27 cellular contexts compared by ENCODE assay signal in the genomic region with DNA sequence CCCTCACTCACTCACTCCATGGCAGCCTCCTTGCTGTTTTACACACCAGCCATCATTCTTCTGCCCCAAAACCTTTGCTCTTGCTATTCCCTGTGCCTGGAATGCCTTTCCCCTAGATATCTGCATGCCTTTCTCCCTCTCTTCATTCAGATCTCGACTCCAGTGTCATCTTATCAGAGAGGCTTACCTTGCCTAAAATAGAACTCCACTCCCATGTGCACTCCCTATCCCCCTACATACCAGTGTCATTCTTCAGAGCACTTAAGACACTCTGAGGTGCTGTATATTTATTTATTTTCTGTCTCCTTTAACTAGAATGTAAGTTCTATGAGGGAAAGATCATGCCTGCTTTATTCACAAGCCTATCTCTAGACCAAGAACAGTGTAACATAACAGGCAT.
"Had no signal": no experiment of that assay in that cellular context is flagged by ENCODE, and none has a peak within 500 bp of the region (broad histone marks: within the 10 kb centered on the region; RNA-seq: fewer than 3 reads in every experiment).

No MANE protein-coding gene starts in this region.

- H3K4me3 Mint-ChIP-seq: immature natural killer cell; memory B cell; mesothelial cell of epicardium; naive thymus-derived CD8-positive, alpha-beta T cell; nephron progenitor cell; stimulated activated memory B cell treated with anti-CD40 and anti-IgM and Interleukin-4, amounts not matched to agents 10 μg/mL and 1 μg/mL and 100 μg/mL, for 72 hours; type B pancreatic cell had no signal

- H3K9me3 Mint-ChIP-seq: type B pancreatic cell had no signal

- H3K4me1 Mint-ChIP-seq: immature natural killer cell; mesothelial cell of epicardium; naive thymus-derived CD8-positive, alpha-beta T cell had no signal

- DNase-seq: dermis blood vessel endothelial cell; effector memory CD4-positive, alpha-beta T cell; foreskin melanocyte; glutamatergic neuron; hypothalamus; immature natural killer cell; mucosa of descending colon; naive thymus-derived CD8-positive, alpha-beta T cell; nephron progenitor cell; nucleus accumbens; right cardiac atrium; sigmoid colon; spleen; stimulated activated CD4-positive, alpha-beta T cell treated with anti-CD3 and anti-CD28 coated beads, Interleukin-4, amount 100 ng/mL, for 4 hours; stimulated activated naive CD8-positive, alpha-beta T cell treated with anti-CD3 and anti-CD28 coated beads, Interleukin-15, Interleukin-2, amounts not matched to agents 100 U/mL and 50 U/mL, for 24 hours; substantia nigra; testis; tibial artery had no signal

- H3K27ac ChIP-seq: coronary artery, esophagus muscularis mucosa, prostate gland, sigmoid colon, skin epidermis, spleen, testis, tibial artery had no signal

- H3K9me3 ChIP-seq: esophagus muscularis mucosa, mucosa of descending colon, prostate gland, sigmoid colon, testis had no signal

- H3K4me3 ChIP-seq: coronary artery, esophagus muscularis mucosa, lung, mucosa of descending colon, prostate gland, sigmoid colon, skin epidermis, spleen, testis, tibial artery had no signal

- H3K27ac Mint-ChIP-seq: immature natural killer cell; memory B cell; mesothelial cell of epicardium; nephron progenitor cell; stimulated activated memory B cell treated with anti-CD40 and anti-IgM and Interleukin-4, amounts not matched to agents 10 μg/mL and 1 μg/mL and 100 μg/mL, for 72 hours; type B pancreatic cell had no signal

- H3K36me3 ChIP-seq: prostate gland, sigmoid colon, tibial artery had no signal

- H3K4me1 ChIP-seq: esophagus muscularis mucosa, prostate gland, sigmoid colon, spleen, testis, tibial artery had no signal

- H3K27me3 Mint-ChIP-seq: memory B cell; naive thymus-derived CD8-positive, alpha-beta T cell; stimulated activated memory B cell treated with anti-CD40 and anti-IgM and Interleukin-4, amounts not matched to agents 10 μg/mL and 1 μg/mL and 100 μg/mL, for 72 hours; type B pancreatic cell had no signal

- H3K27me3 ChIP-seq: esophagus muscularis mucosa, sigmoid colon, spleen, testis, tibial artery had no signal

- ATAC-seq: mucosa of descending colon; naive thymus-derived CD8-positive, alpha-beta T cell; right cardiac atrium; stimulated activated memory B cell treated with anti-CD40 and anti-IgM and Interleukin-4, amounts not matched to agents 10 μg/mL and 1 μg/mL and 100 μg/mL, for 72 hours; stimulated activated naive CD8-positive, alpha-beta T cell treated with anti-CD3 and anti-CD28 coated beads, Interleukin-15, Interleukin-2, amounts not matched to agents 100 U/mL and 50 U/mL, for 24 hours had no signal
